ENCODE assay signal across 26 cellular contexts in genomic region chr11:117470576-117470975, GRCh38.
"Had no signal": no experiment of that assay in that cellular context is flagged by ENCODE, and none has a peak within 500 bp of the region (broad histone marks: within the 10 kb centered on the region; RNA-seq: fewer than 3 reads in every experiment).

No MANE protein-coding gene starts in this region.

- H3K36me3 ChIP-seq: suprapubic skin, thoracic aorta, thyroid gland, tibial artery, tibial nerve, transverse colon, upper lobe of left lung, upper lobe of right lung, uterus, vagina had no signal

- H3K27me3 ChIP-seq: stomach, testis, thyroid gland, tibial artery, tibial nerve, transverse colon, upper lobe of left lung, upper lobe of right lung, uterus, vagina had no signal

- H3K4me1 ChIP-seq: stomach, suprapubic skin, testis, thyroid gland, tibial artery, tibial nerve, transverse colon, upper lobe of left lung, upper lobe of right lung, uterus, vagina had no signal

- FAIRE-seq: urothelium cell line had no signal

- H3K4me3 ChIP-seq: stomach, suprapubic skin, testis, thoracic aorta, thyroid gland, tibial artery, tibial nerve, transverse colon, upper lobe of left lung, upper lobe of right lung, uterus, vagina had no signal

- H3K27ac ChIP-seq: stomach, suprapubic skin, testis, thoracic aorta, thyroid gland, tibial artery, tibial nerve, transverse colon, upper lobe of left lung, upper lobe of right lung, uterus, vagina had no signal

- H3K9me3 ChIP-seq: stomach, suprapubic skin, testis, thoracic aorta, thyroid gland, tibial artery, tibial nerve, transverse colon, upper lobe of left lung, upper lobe of right lung, uterus, vagina had no signal

- ATAC-seq: stimulated activated effector memory CD8-positive, alpha-beta T cell treated with anti-CD3 and anti-CD28 coated beads, Interleukin-12 subunit alpha, Interleukin-12 subunit beta, amount 100 ng/mL, for 72 hours; stimulated activated memory B cell treated with anti-CD40 and anti-IgM and Interleukin-4, amounts not matched to agents 10 μg/mL and 1 μg/mL and 100 μg/mL, for 72 hours; stimulated activated naive B cell treated with anti-CD40 and anti-IgM and Interleukin-4, amounts not matched to agents 10 μg/mL and 1 μg/mL and 100 μg/mL, for 72 hours; stimulated activated naive CD8-positive, alpha-beta T cell treated with anti-CD3 and anti-CD28 coated beads, Interleukin-15, amount 100 ng/mL, for 72 hours; stimulated activated naive CD8-positive, alpha-beta T cell treated with anti-CD3 and anti-CD28 coated beads, Interleukin-15, Interleukin-2, amounts not matched to agents 100 U/mL and 50 U/mL, for 24 hours; upper lobe of right lung had no signal

- DNase-seq: stimulated activated CD4-positive, alpha-beta T cell treated with anti-CD3 and anti-CD28 coated beads, Interleukin-2, amount 100 ng/mL, for 48 hours; stimulated activated CD4-positive, alpha-beta T cell treated with anti-CD3 and anti-CD28 coated beads, Interleukin-4, amount 100 ng/mL, for 1 hour; stimulated activated CD4-positive, alpha-beta T cell treated with anti-CD3 and anti-CD28 coated beads, Interleukin-4, amount 100 ng/mL, for 24 hours; stimulated activated CD4-positive, alpha-beta T cell treated with anti-CD3 and anti-CD28 coated beads, Interleukin-4, amount 100 ng/mL, for 4 hours; stimulated activated CD8-positive, alpha-beta memory T cell treated with anti-CD3 and anti-CD28 coated beads, Interleukin-4, amount 100 ng/mL, for 48 hours; stimulated activated naive B cell treated with anti-CD40 and anti-IgM and Interleukin-4, amounts not matched to agents 10 μg/mL and 1 μg/mL and 100 μg/mL, for 72 hours; stimulated activated naive CD4-positive, alpha-beta T cell; stimulated activated naive CD4-positive, alpha-beta T cell treated with Interleukin-2 at 50 U/mL for 16 hours; stimulated activated naive CD8-positive, alpha-beta T cell treated with anti-CD3 and anti-CD28 coated beads, Interleukin-15, amount 100 ng/mL, for 72 hours; stimulated activated naive CD8-positive, alpha-beta T cell treated with anti-CD3 and anti-CD28 coated beads, Interleukin-15, Interleukin-2, amounts not matched to agents 100 U/mL and 50 U/mL, for 24 hours; stomach; substantia nigra; testis; thyroid gland; tibial artery; transverse colon; upper lobe of left lung; upper lobe of right lung; uterus had no signal
